Comparison of ENCODE assay signal across 13 cellular contexts in genomic region chr11:35282226-35282882, GRCh38.
DNase-seq lines count a peak whose midpoint lies in the region; ATAC-seq and TF ChIP-seq lines count a peak whose summit lies in the region.
"Had no signal": no experiment of that assay in that cellular context is flagged by ENCODE, and none has a peak within 500 bp of the region (broad histone marks: within the 10 kb centered on the region; RNA-seq: fewer than 3 reads in every experiment).

No MANE protein-coding gene starts in this region.

- intact Hi-C loops in natural killer cell (cut with micrococcal nuclease): no loop called here

- no peak overlapping the region for H3K4me3 ChIP-seq in cardiac fibroblast (replicated peaks in 1 of 2; ENCODE audit: low read depth in 2 of 2, low read length in 2 of 2)
- H3K4me3 ChIP-seq: PC-9 had no signal

- in situ Hi-C loops in ACHN (cut with HindIII; ENCODE audit: low pct_ligation_motif_present, low pct_unique_long_range_greater_than_20kb, low sequenced_read_pairs): no loop called here
- in situ Hi-C loops in KBM-7 (cut with MboI; ENCODE audit: low pct_unique_long_range_greater_than_20kb, low sequenced_read_pairs): no loop called here
- in situ Hi-C loops in GM13976 (cut with MboI; ENCODE audit: low sequenced_read_pairs, unreplicated experiment): no loop called here

- H3K9me3 Mint-ChIP-seq in natural killer cell: peaks cover 0 to 3% of the 10 kb centered on the region in 2 donors
- H3K9me3 Mint-ChIP-seq: neural crest cell had no signal

- H3K36me3 Mint-ChIP-seq in natural killer cell: no peaks in the 10 kb centered on the region

- DNase-seq in ACHN (peak; percentile 45), OCI-M1 (lab: John Stamatoyannopoulos, UW) (peak; percentile 26), cardiac fibroblast (ENCODE audit: low read depth in 2 of 2) (peak; percentile 41 to 58), natural killer cell (no peak), inferior parietal cortex (ENCODE audit: extremely low spot score) (no peak), KBM-7 (no peak), GM13976 (ENCODE audit: low spot score) (no peak)
- DNase-seq: activated CD4-positive, alpha-beta T cell treated with anti-CD3 and anti-CD28 coated beads for 1 hour; amygdala; PC-9; stimulated activated CD4-positive, alpha-beta T cell treated with anti-CD3 and anti-CD28 coated beads, Interleukin-2, amount 100 ng/mL, for 48 hours had no signal

- peaks cover 3 to 4% of the 10 kb centered on the region in 2 donors for H3K27me3 Mint-ChIP-seq in natural killer cell (ENCODE audit: low read depth in 2 of 2)

- H3K27ac Mint-ChIP-seq in natural killer cell: no peak overlapping the region

- H3K4me3 Mint-ChIP-seq in natural killer cell: no peak overlapping the region
- H3K4me3 Mint-ChIP-seq: neural crest cell had no signal

- ATAC-seq in natural killer cell (peak in 2 of 3 donors; percentile 61 to 79), GM21723 (IDR thresholded peaks at IDR 0.05; ENCODE audit: unreplicated experiment) (no peak)

- TF ChIP-seq CTCF in cardiac fibroblast (IDR thresholded peaks at IDR 0.05; ENCODE audit: low read depth, low read length): no peak
- no peak for TF ChIP-seq CTCF in natural killer cell (IDR thresholded peaks at IDR 0.05)
- TF ChIP-seq CTCF in GM13976 (IDR thresholded peaks at IDR 0.05; ENCODE audit: borderline replicate concordance, control extremely low read depth, extremely low read depth, insufficient read depth, missing control alignments): no peak

- H3K4me1 Mint-ChIP-seq in natural killer cell: peaks cover 6% of the 10 kb centered on the region in 2 donors
- H3K4me1 Mint-ChIP-seq: neural crest cell had no signal

Comparison
In these comparisons a context has a peak if more than half of its experiments do, and no peak if none do; other contexts are left out.
1. DNase-seq: peak in ACHN (single experiment), OCI-M1 (single experiment) and cardiac fibroblast (2 of 2); none in natural killer cell (single experiment), inferior parietal cortex (single experiment), KBM-7 (single experiment) and GM13976 (single experiment).